ENCODE assay signal across 8 cellular contexts in the genomic region with DNA sequence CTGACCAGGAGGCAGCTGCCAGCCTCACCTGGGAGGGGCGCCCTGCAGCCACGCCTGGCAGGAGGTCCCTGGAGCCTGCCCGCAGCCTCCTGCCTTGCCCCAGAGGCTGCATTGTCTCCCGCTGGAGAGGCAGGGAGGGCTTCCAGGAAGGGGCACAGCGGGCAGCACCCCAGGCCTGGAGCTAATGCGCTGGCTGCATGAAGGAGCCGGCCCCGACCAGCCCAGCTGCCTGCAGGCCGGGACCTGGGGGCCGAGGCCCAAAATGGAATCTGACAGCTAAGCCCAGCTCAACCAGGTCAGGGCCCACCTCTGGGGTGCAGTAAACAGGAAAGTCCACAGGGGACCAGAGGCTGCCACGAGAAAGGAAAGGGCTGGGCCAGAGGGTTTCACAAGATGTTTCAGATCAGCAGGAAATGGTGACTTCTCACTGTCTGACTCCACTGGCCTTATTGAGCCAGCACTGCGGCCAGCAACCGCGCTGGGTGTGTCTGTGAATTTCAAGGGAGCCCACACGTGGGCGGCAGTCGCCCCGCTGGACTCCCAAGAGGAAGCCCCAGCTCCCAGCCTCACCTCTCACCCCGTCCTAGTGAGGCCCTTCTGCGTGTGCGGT. TPM values are rescaled to one million over a fixed set of nuclear protein-coding genes. Genes with fewer than 3 reads are reported as not detected.
DNase-seq lines count a peak whose midpoint lies in the region; ATAC-seq and TF ChIP-seq lines count a peak whose summit lies in the region.

No MANE protein-coding gene starts in this region.

- no peaks in the 10 kb centered on the region for H3K9me3 ChIP-seq in colonic mucosa

- intact Hi-C loops in colonic mucosa (cut with DNase I) = no loop called here

- no peaks in the 10 kb centered on the region for H3K36me3 Mint-ChIP-seq in nephron progenitor cell (ENCODE audit: low read depth)

- peak overlapping the region; percentile 62 for H3K27ac ChIP-seq in colonic mucosa

- H3K4me3 ChIP-seq in GM12864 (ENCODE audit: low read depth, low read length) (no peak overlapping the region), colonic mucosa (no peak overlapping the region)

- no peak overlapping the region for H3K27ac Mint-ChIP-seq in nephron progenitor cell

- no peaks in the 10 kb centered on the region for H3K36me3 ChIP-seq in colonic mucosa

- H3K9me3 Mint-ChIP-seq in nephron progenitor cell = peaks cover 12% of the 10 kb centered on the region

- no peak overlapping the region for H3K4me3 Mint-ChIP-seq in nephron progenitor cell

- H3K27me3 ChIP-seq in colonic mucosa = no peaks in the 10 kb centered on the region

- H3K4me1 ChIP-seq in colonic mucosa = no peaks in the 10 kb centered on the region

- H3K27me3 Mint-ChIP-seq in nephron progenitor cell (ENCODE audit: low read depth, poor library complexity) = peaks cover 4% of the 10 kb centered on the region

- ATAC-seq in HG02884 (IDR thresholded peaks at IDR 0.05; ENCODE audit: unreplicated experiment) (no peak), GM18868 (IDR thresholded peaks at IDR 0.05; ENCODE audit: unreplicated experiment) (no peak), GM18907 (IDR thresholded peaks at IDR 0.05; ENCODE audit: unreplicated experiment) (no peak)

- H3K9ac ChIP-seq in colonic mucosa (ENCODE audit: low read depth in 2 of 2, low read length in 2 of 2) = no peak overlapping the region

- H3K4me1 Mint-ChIP-seq in nephron progenitor cell = peaks cover 45% of the 10 kb centered on the region

- DNase-seq in GM12864 (ENCODE audit: low read depth) (peak; percentile 59), HT1080 (ENCODE audit: low read depth) (peak; percentile 42), colonic mucosa (peak; percentile 52), nephron progenitor cell (peak; percentile 12), COLO829 (ENCODE audit: low spot score) (no peak)

- peak; percentile 37 for TF ChIP-seq CTCF in GM12864 (IDR thresholded peaks at IDR 0.05; ENCODE audit: low read depth, low read length, missing control alignments)
- no peak for TF ChIP-seq CTCF in colonic mucosa (IDR thresholded peaks at IDR 0.05)
- TF ChIP-seq CTCF in nephron progenitor cell (IDR thresholded peaks at IDR 0.05) = no peak

RNA-seq across cellular contexts. Expression of a gene that starts 18.6 kb away (rescaled TPM):
- total RNA-seq in HT1080 (2014; rRNA removed; shearing (Covaris generic)) = 11.4 and 13.7 TPM in 2 replicates
- 7.1 and 7.9 TPM in 2 replicates for polyA plus RNA-seq in HT1080 (2015; cell fraction: cytosol; rRNA removed)
- polyA plus RNA-seq in HT1080 (2015; cell fraction: nucleus; rRNA removed) = 31.4 and 32.3 TPM in 2 replicates
- total RNA-seq in colonic mucosa = 10 to 100 TPM; 49.3 to 99.4 TPM
